In genomic region chr5:66747602-66748001, GRCh38 we compare ENCODE assay signal across 16 cellular contexts.
"Had no signal": no experiment of that assay in that cellular context is flagged by ENCODE, and none has a peak within 500 bp of the region (broad histone marks: within the 10 kb centered on the region; RNA-seq: fewer than 3 reads in every experiment).

No MANE protein-coding gene starts in this region.

- DNase-seq: dermis blood vessel endothelial cell; dorsolateral prefrontal cortex; effector CD4-positive, alpha-beta T cell; effector memory CD4-positive, alpha-beta T cell; foreskin keratinocyte; hippocampal formation; left cardiac atrium; left lung; left ventricle myocardium superior; lower lobe of right lung; mesenchymal stem cell; midbrain had no signal

- H3K4me1 ChIP-seq: foreskin keratinocyte, gastroesophageal sphincter had no signal

- H3K27me3 ChIP-seq: dorsolateral prefrontal cortex, esophagus muscularis mucosa, foreskin keratinocyte, gastroesophageal sphincter, heart left ventricle, left lung had no signal

- H3K27ac ChIP-seq: coronary artery, dorsolateral prefrontal cortex, esophagus muscularis mucosa, foreskin keratinocyte, gastroesophageal sphincter, heart left ventricle, left lung, lower lobe of right lung had no signal

- H3K9me3 ChIP-seq: esophagus muscularis mucosa, gastroesophageal sphincter, heart left ventricle, left lung, lower lobe of right lung had no signal

- ATAC-seq: foreskin keratinocyte, gastroesophageal sphincter, heart left ventricle, left cardiac atrium, left ventricle myocardium superior had no signal

- H3K36me3 ChIP-seq: esophagus muscularis mucosa, gastroesophageal sphincter, heart left ventricle, left lung, lower lobe of right lung had no signal

- H3K4me3 ChIP-seq: coronary artery, dorsolateral prefrontal cortex, esophagus muscularis mucosa, gastroesophageal sphincter, heart left ventricle, left lung, lower lobe of right lung had no signal
